Comparison of ENCODE assay signal across 8 cellular contexts in genomic region chr1:58782308-58783089, GRCh38. TPM values are rescaled to one million over a fixed set of nuclear protein-coding genes. Genes with fewer than 3 reads are reported as not detected.
DNase-seq lines count a peak whose midpoint lies in the region; ATAC-seq and TF ChIP-seq lines count a peak whose summit lies in the region.

No MANE protein-coding gene starts in this region.

- no peaks in the 10 kb centered on the region for H3K4me1 ChIP-seq in BE2C
- H3K4me1 ChIP-seq in endodermal cell (ENCODE audit: control insufficient read depth, insufficient read depth, low read length) = peaks cover 4% of the 10 kb centered on the region

- CTCF ChIA-PET in activated CD8-positive, alpha-beta memory T cell treated with anti-CD3 and anti-CD28 coated beads, Interleukin-2, amount 10 ng/mL, durations not matched to agents 7 days and 5 days (lab: Charles Lee) = interaction anchor here (0.7 to 5.5 kb wide), 19 partner anchors 12 to 977 kb away, joined by 3 to 39 read pairs (median 4); partner anchors contain the start of gene FGGY

- H3K4me3 ChIP-seq in BE2C (ENCODE audit: low read depth, low read length) (peak overlapping the region; percentile 86), endodermal cell (ENCODE audit: low read length) (peak overlapping the region; percentile 90)

- TF ChIP-seq CTCF in BE2C (IDR thresholded peaks at IDR 0.05; ENCODE audit: low read depth, low read length) (no peak), endodermal cell (conservative IDR thresholded peaks at IDR 0.05) (no peak)

- peak overlapping the region; percentile 98 for H3K9ac ChIP-seq in endodermal cell (ENCODE audit: extremely low read depth, low read length, poor library complexity, severe bottlenecking)

- peaks cover 14% of the 10 kb centered on the region for H3K4me1 Mint-ChIP-seq in activated CD8-positive, alpha-beta memory T cell treated with anti-CD3 and anti-CD28 coated beads, Interleukin-2, amount 10 ng/mL, durations not matched to agents 7 days and 5 days
- H3K4me1 Mint-ChIP-seq in endodermal cell = peaks cover 33% of the 10 kb centered on the region

- peak overlapping the region; percentile 86 for H3K4me3 Mint-ChIP-seq in activated CD8-positive, alpha-beta memory T cell treated with anti-CD3 and anti-CD28 coated beads, Interleukin-2, amount 10 ng/mL, durations not matched to agents 7 days and 5 days
- H3K4me3 Mint-ChIP-seq in endodermal cell = peak overlapping the region; percentile 85

- H3K27ac Mint-ChIP-seq in activated CD8-positive, alpha-beta memory T cell treated with anti-CD3 and anti-CD28 coated beads, Interleukin-2, amount 10 ng/mL, durations not matched to agents 7 days and 5 days = peak overlapping the region; percentile 94
- H3K27ac Mint-ChIP-seq in endodermal cell = peak overlapping the region; percentile 94

- peaks cover 18% of the 10 kb centered on the region for H3K36me3 Mint-ChIP-seq in activated CD8-positive, alpha-beta memory T cell treated with anti-CD3 and anti-CD28 coated beads, Interleukin-2, amount 10 ng/mL, durations not matched to agents 7 days and 5 days
- no peaks in the 10 kb centered on the region for H3K36me3 Mint-ChIP-seq in endodermal cell (ENCODE audit: low read depth)

- peaks cover 11% of the 10 kb centered on the region for H3K36me3 ChIP-seq in BE2C
- no peaks in the 10 kb centered on the region for H3K36me3 ChIP-seq in endodermal cell (ENCODE audit: control insufficient read depth, insufficient read depth, low read length)

- no peaks in the 10 kb centered on the region for H3K27me3 ChIP-seq in BE2C
- H3K27me3 ChIP-seq in endodermal cell (ENCODE audit: control insufficient read depth, insufficient read depth, low read length, poor library complexity, severe bottlenecking) = no peaks in the 10 kb centered on the region

- WGBS in endodermal cell (ENCODE audit: insufficient coverage in 1 of 2, insufficient read length in 1 of 2), 2 experiments = 1% methylated on average over 22 to 72 of the region's 72 CpGs

- peak overlapping the region; percentile 98 for H3K27ac ChIP-seq in endodermal cell (ENCODE audit: low read depth, low read length)

- peaks cover 9% of the 10 kb centered on the region for H3K27me3 Mint-ChIP-seq in activated CD8-positive, alpha-beta memory T cell treated with anti-CD3 and anti-CD28 coated beads, Interleukin-2, amount 10 ng/mL, durations not matched to agents 7 days and 5 days
- peaks cover 23% of the 10 kb centered on the region for H3K27me3 Mint-ChIP-seq in endodermal cell (ENCODE audit: insufficient read depth)

- H3K9me3 ChIP-seq in BE2C = no peaks in the 10 kb centered on the region
- H3K9me3 ChIP-seq in endodermal cell (ENCODE audit: control insufficient read depth, low read length) = no peaks in the 10 kb centered on the region

- ATAC-seq in GM21381 (IDR thresholded peaks at IDR 0.05; ENCODE audit: unreplicated experiment) (peak; percentile 9), GM19467 (IDR thresholded peaks at IDR 0.05; ENCODE audit: unreplicated experiment) (no peak)
- peak; percentile 1 for ATAC-seq in activated CD8-positive, alpha-beta memory T cell treated with anti-CD3 and anti-CD28 coated beads, Interleukin-2, amount 10 ng/mL, durations not matched to agents 7 days and 5 days

- DNase-seq in BE2C = peak; percentile 58
- peak; percentile 33 for DNase-seq in NCI-H446 treated with DMSO at 0.1 percent for 48 hours (lab: John Stamatoyannopoulos, UW)
- DNase-seq in activated CD8-positive, alpha-beta memory T cell treated with anti-CD3 and anti-CD28 coated beads, Interleukin-2, amount 10 ng/mL, durations not matched to agents 7 days and 5 days = peak; percentile 79
- DNase-seq in endodermal cell = peak; percentile 80
- peak; percentile 6 for DNase-seq in middle frontal gyrus (ENCODE audit: extremely low spot score, low spot score)
- DNase-seq in stimulated activated CD8-positive, alpha-beta memory T cell treated with anti-CD3 and anti-CD28 coated beads, Interleukin-2, amount 100 ng/mL, for 48 hours (ENCODE audit: low read depth in 2 of 2) = peak; percentile 37 to 51

- no peaks in the 10 kb centered on the region for H3K9me3 Mint-ChIP-seq in activated CD8-positive, alpha-beta memory T cell treated with anti-CD3 and anti-CD28 coated beads, Interleukin-2, amount 10 ng/mL, durations not matched to agents 7 days and 5 days (ENCODE audit: low read depth)
- H3K9me3 Mint-ChIP-seq in endodermal cell = no peaks in the 10 kb centered on the region

RNA-seq across cellular contexts. Expression of gene JUN, which starts 1.3 kb away (rescaled TPM):
- 26.6 TPM for polyA plus RNA-seq in BE2C (2012; ENCODE audit: insufficient read depth, insufficient read length, low read depth)
- total RNA-seq in activated CD8-positive, alpha-beta memory T cell treated with anti-CD3 and anti-CD28 coated beads, Interleukin-2, amount 10 ng/mL, durations not matched to agents 7 days and 5 days = 100 to 1,000 TPM in 1 of 2 experiments, 10 to 100 TPM in 1; 50.5 to 129 TPM
- 10 to 100 TPM; 15.1 to 16.3 TPM for total RNA-seq in endodermal cell
- polyA plus RNA-seq in endodermal cell (2013, experiment 1 of 2) = 29.1 TPM
- polyA plus RNA-seq in endodermal cell (2013, experiment 2 of 2) = 30.4 TPM

Comparison
In these comparisons a context has a peak if more than half of its experiments do, and no peak if none do; other contexts are left out.
1. DNase-seq: peak in every context shown above with its lines; median percentile 80 in endodermal cell; 79 in activated CD8-positive, alpha-beta memory T cell treated with anti-CD3 and anti-CD28 coated beads, Interleukin-2, amount 10 ng/mL, durations not matched to agents 7 days and 5 days; 58 in BE2C; 44 in stimulated activated CD8-positive, alpha-beta memory T cell treated with anti-CD3 and anti-CD28 coated beads, Interleukin-2, amount 100 ng/mL, for 48 hours; 33 in NCI-H446 treated with DMSO at 0.1 percent for 48 hours; 6 in middle frontal gyrus.